In genomic region chr2:47004905-47005495, GRCh38 we compare ENCODE assay signal across 1 cellular context.
TF ChIP-seq lines count a peak whose summit lies in the region.

No MANE protein-coding gene starts in this region.

TF ChIP-seq in GM23338, 12 proteins besides CTCF, POLR2A, EP300 and RAD21 (continued from another document):
- TF ChIP-seq ZNF462 (CRISPR knock-in tag; IDR thresholded peaks at IDR 0.05) (no peak), REST (IDR thresholded peaks at IDR 0.05; ENCODE audit: unreplicated experiment) (no peak), EZH2phosphoT487 (IDR thresholded peaks at IDR 0.05; ENCODE audit: unreplicated experiment) (no peak), ZNF331 (CRISPR knock-in tag; IDR thresholded peaks at IDR 0.05; ENCODE audit: low read depth) (no peak), STAT1 (IDR thresholded peaks at IDR 0.05; ENCODE audit: unreplicated experiment) (no peak), CREB1 (CRISPR knock-in tag; IDR thresholded peaks at IDR 0.05; ENCODE audit: low read depth) (no peak)
